27 cellular contexts compared by ENCODE assay signal in genomic region chr15:35317217-35317616, GRCh38.
"Had no signal": no experiment of that assay in that cellular context is flagged by ENCODE, and none has a peak within 500 bp of the region (broad histone marks: within the 10 kb centered on the region; RNA-seq: fewer than 3 reads in every experiment).

No MANE protein-coding gene starts in this region.

- H3K27me3 ChIP-seq: colonic mucosa, esophagus squamous epithelium, gastrocnemius medialis, heart right ventricle, left lung had no signal

- ATAC-seq: effector memory CD8-positive, alpha-beta T cell; esophagus mucosa; gastrocnemius medialis; heart right ventricle; left cardiac atrium; left lung; left ventricle myocardium superior; lower lobe of right lung; mucosa of descending colon had no signal

- H3K4me1 ChIP-seq: colonic mucosa, left lung, lower lobe of right lung had no signal

- H3K27ac ChIP-seq: colonic mucosa, epithelial cell of prostate, esophagus squamous epithelium, gastrocnemius medialis, heart right ventricle, left lung, lower lobe of right lung had no signal

- H3K9me3 ChIP-seq: colonic mucosa, esophagus squamous epithelium, gastrocnemius medialis, heart right ventricle, left lung, lower lobe of right lung, mucosa of descending colon had no signal

- H3K4me3 Mint-ChIP-seq: dendritic cell treated with granulocyte-macrophage colony-stimulating factor and Interleukin-4, amounts not matched to agents 40 ng/mL and 50 ng/mL, for 4 days; effector memory CD8-positive, alpha-beta T cell; endodermal cell; mesothelial cell of epicardium; naive B cell had no signal

- DNase-seq: colonic mucosa; cortex of kidney; effector CD8-positive, alpha-beta T cell; effector memory CD8-positive, alpha-beta T cell; endodermal cell; erythroblast; esophagus squamous epithelium; foreskin fibroblast; foreskin melanocyte; gastrocnemius medialis; glutamatergic neuron; head of caudate nucleus; heart right ventricle; hippocampal formation; left cardiac atrium; left lung; left ventricle myocardium superior; lower lobe of right lung; mesenchymal stem cell; mucosa of descending colon; naive B cell had no signal

- H3K36me3 ChIP-seq: colonic mucosa, esophagus squamous epithelium, gastrocnemius medialis, heart right ventricle, left lung, lower lobe of right lung had no signal

- H3K27ac Mint-ChIP-seq: dendritic cell treated with granulocyte-macrophage colony-stimulating factor and Interleukin-4, amounts not matched to agents 40 ng/mL and 50 ng/mL, for 4 days; effector memory CD8-positive, alpha-beta T cell; endodermal cell had no signal

- H3K27me3 Mint-ChIP-seq: dendritic cell treated with granulocyte-macrophage colony-stimulating factor and Interleukin-4, amounts not matched to agents 40 ng/mL and 50 ng/mL, for 4 days; effector memory CD8-positive, alpha-beta T cell; naive B cell had no signal

- H3K4me3 ChIP-seq: colonic mucosa, esophagus squamous epithelium, gastrocnemius medialis, heart right ventricle, left lung, lower lobe of right lung, mucosa of descending colon had no signal

- H3K36me3 Mint-ChIP-seq: naive B cell had no signal

- FAIRE-seq: endometrium, keratinocyte had no signal

- H3K4me1 Mint-ChIP-seq: endodermal cell, naive B cell had no signal
